8 cellular contexts compared by ENCODE assay signal in genomic region chr1:64469977-64470669, GRCh38. TPM values are rescaled to one million over a fixed set of nuclear protein-coding genes. Genes with fewer than 3 reads are reported as not detected.
A peak's percentile ranks its signal among the peaks of the same experiment; 100 is the strongest.
DNase-seq lines count a peak whose midpoint lies in the region; ATAC-seq, FAIRE-seq and TF ChIP-seq lines count a peak whose summit lies in the region.

TSS of gene CACHD1 (plus strand) at chr1:64470129. CDS start at chr1:64470745, 616 bp downstream.

- no peaks in the 10 kb centered on the region for H3K36me3 Mint-ChIP-seq in endodermal cell (ENCODE audit: low read depth)

- FAIRE-seq in A549 (lab: Jason Lieb, UNC) = no peak

- H3K27me3 Mint-ChIP-seq in endodermal cell (ENCODE audit: insufficient read depth) = peaks cover 35% of the 10 kb centered on the region

- TF ChIP-seq CTCF in A549 (IDR thresholded peaks at IDR 0.05) (no peak; the same call in 2 of the 3 replicates), endodermal cell (conservative IDR thresholded peaks at IDR 0.05) (peak; percentile 37)

- H3K9me3 ChIP-seq in A549 = no peaks in the 10 kb centered on the region
- H3K9me3 ChIP-seq in endodermal cell (ENCODE audit: control insufficient read depth, low read length) = no peaks in the 10 kb centered on the region

- peak within 1 kb of the TSS; percentile 93 for H3K4me3 Mint-ChIP-seq in endodermal cell

- no peaks in the 10 kb centered on the region for H3K9me3 Mint-ChIP-seq in endodermal cell

- WGBS in A549 (ENCODE audit: missing lambda C conversion rate) = 1% methylated on average over 11 of the region's 84 CpGs
- WGBS in endodermal cell (ENCODE audit: insufficient coverage in 1 of 2, insufficient read length in 1 of 2), 2 experiments = 0% methylated on average over 18 to 84 of the region's 84 CpGs

- ATAC-seq in A549 = peak; percentile 85 to 92
- ATAC-seq in GM18867 (IDR thresholded peaks at IDR 0.05; ENCODE audit: unreplicated experiment) = peak; percentile 86
- peak; percentile 68 for ATAC-seq in HG03175 (IDR thresholded peaks at IDR 0.05; ENCODE audit: unreplicated experiment)

- H3K27me3 ChIP-seq in endodermal cell (ENCODE audit: control insufficient read depth, insufficient read depth, low read length, poor library complexity, severe bottlenecking) = peaks cover 36% of the 10 kb centered on the region

- H3K9ac ChIP-seq in endodermal cell (ENCODE audit: extremely low read depth, low read length, poor library complexity, severe bottlenecking) = peak within 1 kb of the TSS; percentile 47

- H3K4me1 ChIP-seq in A549 (peaks cover 7% of the 10 kb centered on the region; the same call in 1 of the 3 replicates), endodermal cell (ENCODE audit: control insufficient read depth, insufficient read depth, low read length) (peaks cover 8% of the 10 kb centered on the region)

- TF ChIP-seq EP300 in A549 (IDR thresholded peaks at IDR 0.05) = no peak

- CTCF ChIA-PET in A549 (lab: Yijun Ruan, JAX) = no interaction called here

- POLR2A ChIA-PET in A549 (lab: Yijun Ruan, JAX) = no interaction called here

- H3K27ac ChIP-seq in A549 (peak within 1 kb of the TSS; percentile 65 to 94), endodermal cell (ENCODE audit: low read depth, low read length) (peak within 1 kb of the TSS; percentile 69)

- H3K27ac Mint-ChIP-seq in endodermal cell = peak within 1 kb of the TSS; percentile 86

- H3K4me1 Mint-ChIP-seq in endodermal cell = peaks cover 33% of the 10 kb centered on the region

- H3K4me3 ChIP-seq in A549 (peak within 1 kb of the TSS; percentile 77), endodermal cell (ENCODE audit: low read length) (peak within 1 kb of the TSS; percentile 83)

- TF ChIP-seq RAD21 in A549 (conservative IDR thresholded peaks at IDR 0.05 in 1 of 2, IDR thresholded peaks at IDR 0.05 in 1 of 2) = 0 out of 5 replicates have a peak, but pooled peaks of 1 of the 2 experiments have one; percentile 29

- peak; percentile 72 for TF ChIP-seq POLR2A in A549 (IDR thresholded peaks at IDR 0.05; ENCODE audit: low read length)

- peak within 1 kb of the TSS; percentile 93 for H3K4me2 ChIP-seq in A549

- DNase-seq in A549 (ENCODE audit: low read depth in 1 of 2, low spot score in 1 of 2) = peak; percentile 68 to 69
- DNase-seq in NCI-H524 (lab: John Stamatoyannopoulos, UW) = peak; percentile 52 to 79
- peak; percentile 20 to 30 for DNase-seq in activated CD8-positive, alpha-beta memory T cell treated with anti-CD3 and anti-CD28 coated beads for 1 hour (ENCODE audit: extremely low read depth in 1 of 2, low read depth in 1 of 2)
- DNase-seq in endodermal cell = peak; percentile 93
- peak; percentile 92 for DNase-seq in mesenteric fat pad (ENCODE audit: low spot score)
- DNase-seq in stimulated activated CD8-positive, alpha-beta memory T cell treated with anti-CD3 and anti-CD28 coated beads, Interleukin-12 subunit alpha, Interleukin-12 subunit beta, amount 100 ng/mL, for 1 hour (ENCODE audit: low read depth) = peak; percentile 27

- H3K36me3 ChIP-seq in endodermal cell (ENCODE audit: control insufficient read depth, insufficient read depth, low read length) = no peaks in the 10 kb centered on the region

TF ChIP-seq in A549, 52 proteins besides CTCF, POLR2A, EP300 and RAD21:
- TF ChIP-seq JUN (IDR thresholded peaks at IDR 0.05) = peak in 1 of 2 experiments; percentile 50; a peak in 2 of 5 replicates
- TF ChIP-seq MAZ (IDR thresholded peaks at IDR 0.05; ENCODE audit: borderline replicate concordance, low read depth, low read length) = no peak
- peak; percentile 40 for TF ChIP-seq MAX (IDR thresholded peaks at IDR 0.05)
- TF ChIP-seq, protein P1, sequence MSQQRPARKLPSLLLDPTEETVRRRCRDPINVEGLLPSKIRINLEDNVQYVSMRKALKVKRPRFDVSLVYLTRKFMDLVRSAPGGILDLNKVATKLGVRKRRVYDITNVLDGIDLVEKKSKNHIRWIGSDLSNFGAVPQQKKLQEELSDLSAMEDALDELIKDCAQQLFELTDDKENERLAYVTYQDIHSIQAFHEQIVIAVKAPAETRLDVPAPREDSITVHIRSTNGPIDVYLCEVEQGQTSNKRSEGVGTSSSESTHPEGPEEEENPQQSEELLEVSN (IDR thresholded peaks at IDR 0.05; ENCODE audit: borderline replicate concordance, low read depth) = 0 out of 2 replicates have a peak, but pooled peaks have one; percentile 15

RNA-seq across cellular contexts. Expression of gene CACHD1, which starts in this region (rescaled TPM):
- polyA plus RNA-seq in A549 (2011; rRNA removed) (1.6 and 2.4 TPM in 2 replicates), A549 (2017; fragmentation: RNase III; extraction: RNeasy Plus Mini Kit Qiagen cat#74134 plus additional on column Dnase treatment) (0.72 to 0.88 TPM (median 0.84 TPM) in 3 replicates)
- polyA plus RNA-seq in A549 (2012; cell fraction: cytosol; rRNA removed) = 0.37 and 0.41 TPM in 2 replicates
- 0.46 and 0.71 TPM in 2 replicates for polyA plus RNA-seq in A549 (2012; cell fraction: nucleus; rRNA removed)
- 2.3 and 2.5 TPM in 2 replicates for polyA minus RNA-seq in A549 (2011; rRNA and poly(A)+ RNA removed)
- total RNA-seq in endodermal cell (10 to 100 TPM; 29.2 to 40.7 TPM), mesenteric fat pad (14.4 TPM)
- polyA plus RNA-seq in endodermal cell (2013, experiment 1 of 2) = 66.1 TPM
- polyA plus RNA-seq in endodermal cell (2013, experiment 2 of 2) = 61.7 TPM

Comparison
In these comparisons a context has a peak if more than half of its experiments do, and no peak if none do; other contexts are left out.
1. Peak in every context shown above with its lines: DNase-seq, ATAC-seq, H3K4me3 ChIP-seq and H3K27ac ChIP-seq.
2. DNase-seq: peak in every context shown above with its lines; median percentile 93 in endodermal cell; 92 in mesenteric fat pad; 68 in A549; 66 in NCI-H524; 27 in stimulated activated CD8-positive, alpha-beta memory T cell treated with anti-CD3 and anti-CD28 coated beads, Interleukin-12 subunit alpha, Interleukin-12 subunit beta, amount 100 ng/mL, for 1 hour; 25 in activated CD8-positive, alpha-beta memory T cell treated with anti-CD3 and anti-CD28 coated beads for 1 hour.